1 cellular context compared by ENCODE assay signal in the genomic region with DNA sequence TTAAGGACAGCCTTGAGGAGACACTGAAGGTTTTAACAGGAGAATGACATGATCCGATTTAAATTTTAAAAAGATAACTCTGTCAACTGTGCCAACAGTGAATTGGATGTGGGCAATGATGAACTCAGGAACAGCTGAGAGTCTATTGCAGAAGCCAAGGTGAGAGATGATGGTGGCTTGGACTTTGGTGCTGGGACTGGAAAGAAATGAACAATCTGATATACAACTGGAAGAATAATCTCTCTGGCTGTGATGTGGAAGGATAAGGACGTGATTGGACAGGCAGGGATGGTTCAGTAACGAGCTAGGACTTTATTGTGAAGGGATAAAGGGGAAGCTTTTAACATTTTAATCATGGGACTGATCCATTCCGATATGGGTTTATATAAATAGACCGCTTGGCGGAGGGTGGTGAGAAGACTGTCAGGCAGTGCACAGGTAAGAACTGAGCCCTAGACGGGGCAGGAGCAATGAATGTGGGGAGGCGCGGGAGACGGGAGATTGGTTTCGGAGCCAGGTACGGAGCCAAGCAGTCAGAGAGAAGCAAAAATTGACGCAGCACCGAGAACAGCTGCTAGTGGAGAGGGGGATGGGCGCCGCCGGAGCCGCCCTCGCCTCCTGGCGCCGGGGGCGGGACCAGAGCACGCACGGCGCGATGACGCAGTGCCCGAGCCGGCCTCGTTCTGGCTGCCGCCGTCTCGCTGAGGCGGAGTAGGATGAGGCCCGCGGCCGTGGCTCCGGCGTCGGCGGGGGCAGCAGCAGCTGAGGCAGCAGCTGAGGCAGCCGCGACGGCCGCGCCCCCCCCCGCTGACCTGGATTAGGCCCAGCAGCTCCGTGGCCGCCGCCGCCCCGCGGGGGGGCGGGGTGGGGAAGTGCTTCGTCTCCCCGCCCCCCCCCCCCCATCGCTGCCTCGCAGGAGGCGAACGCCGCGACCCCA.
TF ChIP-seq lines count a peak whose summit lies in the region.

A gene with protein sequence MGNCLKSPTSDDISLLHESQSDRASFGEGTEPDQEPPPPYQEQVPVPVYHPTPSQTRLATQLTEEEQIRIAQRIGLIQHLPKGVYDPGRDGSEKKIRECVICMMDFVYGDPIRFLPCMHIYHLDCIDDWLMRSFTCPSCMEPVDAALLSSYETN (plus strand): TSS at position 663 of the 937 bp plus-strand sequence. CDS start 484 bp downstream, outside the sequence.

TF ChIP-seq in K562, 482 proteins besides CTCF, POLR2A, EP300 and RAD21 (continued from another document and continues in another):
- TF ChIP-seq TGIF2 (CRISPR knock-in tag; IDR thresholded peaks at IDR 0.05) (no peak), RUNX1 (IDR thresholded peaks at IDR 0.05; ENCODE audit: low read depth) (no peak), ZNF695 (CRISPR knock-in tag; IDR thresholded peaks at IDR 0.05) (no peak), FOXA1 (IDR thresholded peaks at IDR 0.05; ENCODE audit: borderline replicate concordance) (no peak), ZSCAN32 (CRISPR knock-in tag; IDR thresholded peaks at IDR 0.05) (no peak), HMG20A (CRISPR knock-in tag; conservative IDR thresholded peaks at IDR 0.05) (no peak), TAF15 (IDR thresholded peaks at IDR 0.05; ENCODE audit: low read depth, low read length) (no peak), MEIS2 (IDR thresholded peaks at IDR 0.05; ENCODE audit: partially characterized antibody) (no peak), FOXK2 (conservative IDR thresholded peaks at IDR 0.05 in 1 of 2, IDR thresholded peaks at IDR 0.05 in 1 of 2; ENCODE audit: low read depth in 2 of 2) (no peak), MAFK (IDR thresholded peaks at IDR 0.05; ENCODE audit: low read length) (no peak; the same call in 1 of the 2 replicates), SP2 (IDR thresholded peaks at IDR 0.05; ENCODE audit: extremely low read depth, low read depth, low read length, poor library complexity, severe bottlenecking) (no peak), HDAC2 (IDR thresholded peaks at IDR 0.05) (peak; percentile 71), MAZ (CRISPR knock-in tag; conservative IDR thresholded peaks at IDR 0.05 in 1 of 2, IDR thresholded peaks at IDR 0.05 in 1 of 2) (peak; percentile 27 to 88; a peak in 3 of 4 replicates), ARHGAP35 (IDR thresholded peaks at IDR 0.05; ENCODE audit: partially characterized antibody) (no peak), ZNF133 (CRISPR knock-in tag; IDR thresholded peaks at IDR 0.05) (no peak), SP1 (CRISPR knock-in tag; IDR thresholded peaks at IDR 0.05) (peak; percentile 82), ZSCAN29 (IDR thresholded peaks at IDR 0.05) (no peak), TAF9B (IDR thresholded peaks at IDR 0.05; ENCODE audit: partially characterized antibody) (peak; percentile 78), ZNF586 (CRISPR knock-in tag; conservative IDR thresholded peaks at IDR 0.05) (no peak), CBX3 (IDR thresholded peaks at IDR 0.05; ENCODE audit: borderline replicate concordance in 1 of 2, low read length in 2 of 2) (no peak; a peak in 1 of 3 replicates), HEY1 (CRISPR knock-in tag; IDR thresholded peaks at IDR 0.05; ENCODE audit: borderline replicate concordance) (no peak), TEAD4 (IDR thresholded peaks at IDR 0.05; ENCODE audit: low read length) (no peak), TEAD4 (CRISPR knock-in tag; IDR thresholded peaks at IDR 0.05; ENCODE audit: borderline replicate concordance) (no peak), ZKSCAN8 (CRISPR knock-in tag; IDR thresholded peaks at IDR 0.05) (no peak)
- TF ChIP-seq, protein P1, sequence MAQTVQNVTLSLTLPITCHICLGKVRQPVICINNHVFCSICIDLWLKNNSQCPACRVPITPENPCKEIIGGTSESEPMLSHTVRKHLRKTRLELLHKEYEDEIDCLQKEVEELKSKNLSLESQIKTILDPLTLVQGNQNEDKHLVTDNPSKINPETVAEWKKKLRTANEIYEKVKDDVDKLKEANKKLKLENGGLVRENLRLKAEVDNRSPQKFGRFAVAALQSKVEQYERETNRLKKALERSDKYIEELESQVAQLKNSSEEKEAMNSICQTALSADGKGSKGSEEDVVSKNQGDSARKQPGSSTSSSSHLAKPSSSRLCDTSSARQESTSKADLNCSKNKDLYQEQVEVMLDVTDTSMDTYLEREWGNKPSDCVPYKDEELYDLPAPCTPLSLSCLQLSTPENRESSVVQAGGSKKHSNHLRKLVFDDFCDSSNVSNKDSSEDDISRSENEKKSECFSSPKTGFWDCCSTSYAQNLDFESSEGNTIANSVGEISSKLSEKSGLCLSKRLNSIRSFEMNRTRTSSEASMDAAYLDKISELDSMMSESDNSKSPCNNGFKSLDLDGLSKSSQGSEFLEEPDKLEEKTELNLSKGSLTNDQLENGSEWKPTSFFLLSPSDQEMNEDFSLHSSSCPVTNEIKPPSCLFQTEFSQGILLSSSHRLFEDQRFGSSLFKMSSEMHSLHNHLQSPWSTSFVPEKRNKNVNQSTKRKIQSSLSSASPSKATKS (CRISPR knock-in tag; IDR thresholded peaks at IDR 0.05), result no peak
- TF ChIP-seq, protein P2, sequence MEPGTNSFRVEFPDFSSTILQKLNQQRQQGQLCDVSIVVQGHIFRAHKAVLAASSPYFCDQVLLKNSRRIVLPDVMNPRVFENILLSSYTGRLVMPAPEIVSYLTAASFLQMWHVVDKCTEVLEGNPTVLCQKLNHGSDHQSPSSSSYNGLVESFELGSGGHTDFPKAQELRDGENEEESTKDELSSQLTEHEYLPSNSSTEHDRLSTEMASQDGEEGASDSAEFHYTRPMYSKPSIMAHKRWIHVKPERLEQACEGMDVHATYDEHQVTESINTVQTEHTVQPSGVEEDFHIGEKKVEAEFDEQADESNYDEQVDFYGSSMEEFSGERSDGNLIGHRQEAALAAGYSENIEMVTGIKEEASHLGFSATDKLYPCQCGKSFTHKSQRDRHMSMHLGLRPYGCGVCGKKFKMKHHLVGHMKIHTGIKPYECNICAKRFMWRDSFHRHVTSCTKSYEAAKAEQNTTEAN (CRISPR knock-in tag; IDR thresholded peaks at IDR 0.05), result no peak
- TF ChIP-seq, protein P3, sequence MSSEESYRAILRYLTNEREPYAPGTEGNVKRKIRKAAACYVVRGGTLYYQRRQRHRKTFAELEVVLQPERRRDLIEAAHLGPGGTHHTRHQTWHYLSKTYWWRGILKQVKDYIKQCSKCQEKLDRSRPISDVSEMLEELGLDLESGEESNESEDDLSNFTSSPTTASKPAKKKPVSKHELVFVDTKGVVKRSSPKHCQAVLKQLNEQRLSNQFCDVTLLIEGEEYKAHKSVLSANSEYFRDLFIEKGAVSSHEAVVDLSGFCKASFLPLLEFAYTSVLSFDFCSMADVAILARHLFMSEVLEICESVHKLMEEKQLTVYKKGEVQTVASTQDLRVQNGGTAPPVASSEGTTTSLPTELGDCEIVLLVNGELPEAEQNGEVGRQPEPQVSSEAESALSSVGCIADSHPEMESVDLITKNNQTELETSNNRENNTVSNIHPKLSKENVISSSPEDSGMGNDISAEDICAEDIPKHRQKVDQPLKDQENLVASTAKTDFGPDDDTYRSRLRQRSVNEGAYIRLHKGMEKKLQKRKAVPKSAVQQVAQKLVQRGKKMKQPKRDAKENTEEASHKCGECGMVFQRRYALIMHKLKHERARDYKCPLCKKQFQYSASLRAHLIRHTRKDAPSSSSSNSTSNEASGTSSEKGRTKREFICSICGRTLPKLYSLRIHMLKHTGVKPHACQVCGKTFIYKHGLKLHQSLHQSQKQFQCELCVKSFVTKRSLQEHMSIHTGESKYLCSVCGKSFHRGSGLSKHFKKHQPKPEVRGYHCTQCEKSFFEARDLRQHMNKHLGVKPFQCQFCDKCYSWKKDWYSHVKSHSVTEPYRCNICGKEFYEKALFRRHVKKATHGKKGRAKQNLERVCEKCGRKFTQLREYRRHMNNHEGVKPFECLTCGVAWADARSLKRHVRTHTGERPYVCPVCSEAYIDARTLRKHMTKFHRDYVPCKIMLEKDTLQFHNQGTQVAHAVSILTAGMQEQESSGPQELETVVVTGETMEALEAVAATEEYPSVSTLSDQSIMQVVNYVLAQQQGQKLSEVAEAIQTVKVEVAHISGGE (CRISPR knock-in tag; IDR thresholded peaks at IDR 0.05), result no peak
- TF ChIP-seq, protein P4, sequence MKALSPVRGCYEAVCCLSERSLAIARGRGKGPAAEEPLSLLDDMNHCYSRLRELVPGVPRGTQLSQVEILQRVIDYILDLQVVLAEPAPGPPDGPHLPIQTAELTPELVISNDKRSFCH (CRISPR knock-in tag; IDR thresholded peaks at IDR 0.05), result no peak
- TF ChIP-seq, protein P4 (tag; IDR thresholded peaks at IDR 0.05), result no peak
- TF ChIP-seq, protein P5, sequence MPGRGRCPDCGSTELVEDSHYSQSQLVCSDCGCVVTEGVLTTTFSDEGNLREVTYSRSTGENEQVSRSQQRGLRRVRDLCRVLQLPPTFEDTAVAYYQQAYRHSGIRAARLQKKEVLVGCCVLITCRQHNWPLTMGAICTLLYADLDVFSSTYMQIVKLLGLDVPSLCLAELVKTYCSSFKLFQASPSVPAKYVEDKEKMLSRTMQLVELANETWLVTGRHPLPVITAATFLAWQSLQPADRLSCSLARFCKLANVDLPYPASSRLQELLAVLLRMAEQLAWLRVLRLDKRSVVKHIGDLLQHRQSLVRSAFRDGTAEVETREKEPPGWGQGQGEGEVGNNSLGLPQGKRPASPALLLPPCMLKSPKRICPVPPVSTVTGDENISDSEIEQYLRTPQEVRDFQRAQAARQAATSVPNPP (IDR thresholded peaks at IDR 0.05; ENCODE audit: borderline replicate concordance, insufficient read depth, insufficient read length), result no peak
- TF ChIP-seq, protein P6, sequence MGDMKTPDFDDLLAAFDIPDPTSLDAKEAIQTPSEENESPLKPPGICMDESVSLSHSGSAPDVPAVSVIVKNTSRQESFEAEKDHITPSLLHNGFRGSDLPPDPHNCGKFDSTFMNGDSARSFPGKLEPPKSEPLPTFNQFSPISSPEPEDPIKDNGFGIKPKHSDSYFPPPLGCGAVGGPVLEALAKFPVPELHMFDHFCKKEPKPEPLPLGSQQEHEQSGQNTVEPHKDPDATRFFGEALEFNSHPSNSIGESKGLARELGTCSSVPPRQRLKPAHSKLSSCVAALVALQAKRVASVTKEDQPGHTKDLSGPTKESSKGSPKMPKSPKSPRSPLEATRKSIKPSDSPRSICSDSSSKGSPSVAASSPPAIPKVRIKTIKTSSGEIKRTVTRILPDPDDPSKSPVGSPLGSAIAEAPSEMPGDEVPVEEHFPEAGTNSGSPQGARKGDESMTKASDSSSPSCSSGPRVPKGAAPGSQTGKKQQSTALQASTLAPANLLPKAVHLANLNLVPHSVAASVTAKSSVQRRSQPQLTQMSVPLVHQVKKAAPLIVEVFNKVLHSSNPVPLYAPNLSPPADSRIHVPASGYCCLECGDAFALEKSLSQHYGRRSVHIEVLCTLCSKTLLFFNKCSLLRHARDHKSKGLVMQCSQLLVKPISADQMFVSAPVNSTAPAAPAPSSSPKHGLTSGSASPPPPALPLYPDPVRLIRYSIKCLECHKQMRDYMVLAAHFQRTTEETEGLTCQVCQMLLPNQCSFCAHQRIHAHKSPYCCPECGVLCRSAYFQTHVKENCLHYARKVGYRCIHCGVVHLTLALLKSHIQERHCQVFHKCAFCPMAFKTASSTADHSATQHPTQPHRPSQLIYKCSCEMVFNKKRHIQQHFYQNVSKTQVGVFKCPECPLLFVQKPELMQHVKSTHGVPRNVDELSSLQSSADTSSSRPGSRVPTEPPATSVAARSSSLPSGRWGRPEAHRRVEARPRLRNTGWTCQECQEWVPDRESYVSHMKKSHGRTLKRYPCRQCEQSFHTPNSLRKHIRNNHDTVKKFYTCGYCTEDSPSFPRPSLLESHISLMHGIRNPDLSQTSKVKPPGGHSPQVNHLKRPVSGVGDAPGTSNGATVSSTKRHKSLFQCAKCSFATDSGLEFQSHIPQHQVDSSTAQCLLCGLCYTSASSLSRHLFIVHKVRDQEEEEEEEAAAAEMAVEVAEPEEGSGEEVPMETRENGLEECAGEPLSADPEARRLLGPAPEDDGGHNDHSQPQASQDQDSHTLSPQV (IDR thresholded peaks at IDR 0.05), result no peak
- TF ChIP-seq, protein P7, sequence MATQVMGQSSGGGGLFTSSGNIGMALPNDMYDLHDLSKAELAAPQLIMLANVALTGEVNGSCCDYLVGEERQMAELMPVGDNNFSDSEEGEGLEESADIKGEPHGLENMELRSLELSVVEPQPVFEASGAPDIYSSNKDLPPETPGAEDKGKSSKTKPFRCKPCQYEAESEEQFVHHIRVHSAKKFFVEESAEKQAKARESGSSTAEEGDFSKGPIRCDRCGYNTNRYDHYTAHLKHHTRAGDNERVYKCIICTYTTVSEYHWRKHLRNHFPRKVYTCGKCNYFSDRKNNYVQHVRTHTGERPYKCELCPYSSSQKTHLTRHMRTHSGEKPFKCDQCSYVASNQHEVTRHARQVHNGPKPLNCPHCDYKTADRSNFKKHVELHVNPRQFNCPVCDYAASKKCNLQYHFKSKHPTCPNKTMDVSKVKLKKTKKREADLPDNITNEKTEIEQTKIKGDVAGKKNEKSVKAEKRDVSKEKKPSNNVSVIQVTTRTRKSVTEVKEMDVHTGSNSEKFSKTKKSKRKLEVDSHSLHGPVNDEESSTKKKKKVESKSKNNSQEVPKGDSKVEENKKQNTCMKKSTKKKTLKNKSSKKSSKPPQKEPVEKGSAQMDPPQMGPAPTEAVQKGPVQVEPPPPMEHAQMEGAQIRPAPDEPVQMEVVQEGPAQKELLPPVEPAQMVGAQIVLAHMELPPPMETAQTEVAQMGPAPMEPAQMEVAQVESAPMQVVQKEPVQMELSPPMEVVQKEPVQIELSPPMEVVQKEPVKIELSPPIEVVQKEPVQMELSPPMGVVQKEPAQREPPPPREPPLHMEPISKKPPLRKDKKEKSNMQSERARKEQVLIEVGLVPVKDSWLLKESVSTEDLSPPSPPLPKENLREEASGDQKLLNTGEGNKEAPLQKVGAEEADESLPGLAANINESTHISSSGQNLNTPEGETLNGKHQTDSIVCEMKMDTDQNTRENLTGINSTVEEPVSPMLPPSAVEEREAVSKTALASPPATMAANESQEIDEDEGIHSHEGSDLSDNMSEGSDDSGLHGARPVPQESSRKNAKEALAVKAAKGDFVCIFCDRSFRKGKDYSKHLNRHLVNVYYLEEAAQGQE (CRISPR knock-in tag; IDR thresholded peaks at IDR 0.05; ENCODE audit: low read depth), result no peak
- TF ChIP-seq, protein P8, sequence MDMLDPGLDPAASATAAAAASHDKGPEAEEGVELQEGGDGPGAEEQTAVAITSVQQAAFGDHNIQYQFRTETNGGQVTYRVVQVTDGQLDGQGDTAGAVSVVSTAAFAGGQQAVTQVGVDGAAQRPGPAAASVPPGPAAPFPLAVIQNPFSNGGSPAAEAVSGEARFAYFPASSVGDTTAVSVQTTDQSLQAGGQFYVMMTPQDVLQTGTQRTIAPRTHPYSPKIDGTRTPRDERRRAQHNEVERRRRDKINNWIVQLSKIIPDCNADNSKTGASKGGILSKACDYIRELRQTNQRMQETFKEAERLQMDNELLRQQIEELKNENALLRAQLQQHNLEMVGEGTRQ (CRISPR knock-in tag; IDR thresholded peaks at IDR 0.05), result no peak
- TF ChIP-seq, protein P9, sequence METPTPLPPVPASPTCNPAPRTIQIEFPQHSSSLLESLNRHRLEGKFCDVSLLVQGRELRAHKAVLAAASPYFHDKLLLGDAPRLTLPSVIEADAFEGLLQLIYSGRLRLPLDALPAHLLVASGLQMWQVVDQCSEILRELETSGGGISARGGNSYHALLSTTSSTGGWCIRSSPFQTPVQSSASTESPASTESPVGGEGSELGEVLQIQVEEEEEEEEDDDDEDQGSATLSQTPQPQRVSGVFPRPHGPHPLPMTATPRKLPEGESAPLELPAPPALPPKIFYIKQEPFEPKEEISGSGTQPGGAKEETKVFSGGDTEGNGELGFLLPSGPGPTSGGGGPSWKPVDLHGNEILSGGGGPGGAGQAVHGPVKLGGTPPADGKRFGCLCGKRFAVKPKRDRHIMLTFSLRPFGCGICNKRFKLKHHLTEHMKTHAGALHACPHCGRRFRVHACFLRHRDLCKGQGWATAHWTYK (CRISPR knock-in tag; IDR thresholded peaks at IDR 0.05), result no peak
